Comparison of ENCODE assay signal across 1 cellular context in the genomic region with DNA sequence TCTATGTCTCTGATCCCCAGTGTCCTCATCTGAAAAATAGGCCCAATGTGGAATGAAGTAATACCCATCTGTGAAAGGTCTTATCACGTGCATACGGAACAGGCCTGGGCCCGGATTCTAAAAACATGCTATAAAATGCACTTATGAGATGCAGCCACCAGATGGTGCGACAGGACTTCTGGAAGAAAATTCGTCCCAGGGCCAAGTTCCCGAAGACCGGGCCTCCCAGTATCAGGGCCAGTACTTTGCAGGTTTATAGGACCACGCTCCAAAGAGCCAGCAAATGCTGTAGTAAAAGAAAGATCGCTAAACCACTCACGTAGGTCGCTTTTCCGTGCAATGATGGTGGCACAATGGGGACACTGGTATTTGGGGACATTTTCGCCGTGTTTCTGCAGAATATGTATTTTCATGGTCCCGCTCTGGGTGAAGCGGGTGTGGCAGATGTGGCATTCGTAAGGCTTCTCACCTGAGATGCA.
TF ChIP-seq lines count a peak whose summit lies in the region.

No MANE protein-coding gene starts in this region.

TF ChIP-seq in GM23338, 12 proteins besides CTCF, POLR2A, EP300 and RAD21 (continued from another document):
- TF ChIP-seq ZNF462 (CRISPR knock-in tag; IDR thresholded peaks at IDR 0.05) (no peak), ZNF331 (CRISPR knock-in tag; IDR thresholded peaks at IDR 0.05; ENCODE audit: low read depth) (no peak), CREB1 (CRISPR knock-in tag; IDR thresholded peaks at IDR 0.05; ENCODE audit: low read depth) (no peak), POLR2AphosphoS5 (IDR thresholded peaks at IDR 0.05; ENCODE audit: low read depth) (no peak), JUNB (IDR thresholded peaks at IDR 0.05; ENCODE audit: unreplicated experiment) (no peak)
